ENCODE assay signal across 1 cellular context in genomic region chr15:41941644-41942415, GRCh38.
TF ChIP-seq lines count a peak whose summit lies in the region.

No MANE protein-coding gene starts in this region.

TF ChIP-seq in H1, 55 proteins besides CTCF, POLR2A, EP300 and RAD21:
- peak; percentile 57; the same call in 1 of the 2 replicates for TF ChIP-seq TEAD4 (IDR thresholded peaks at IDR 0.05; ENCODE audit: low read depth, low read length)
- no peak for TF ChIP-seq CHD1 (IDR thresholded peaks at IDR 0.05; ENCODE audit: low read depth, low read length)
- no peak for TF ChIP-seq BACH1 (IDR thresholded peaks at IDR 0.05; ENCODE audit: low read length)
- no peak for TF ChIP-seq SIX5 (IDR thresholded peaks at IDR 0.05; ENCODE audit: low read depth, low read length)
